1 cellular context compared by ENCODE assay signal in the genomic region with DNA sequence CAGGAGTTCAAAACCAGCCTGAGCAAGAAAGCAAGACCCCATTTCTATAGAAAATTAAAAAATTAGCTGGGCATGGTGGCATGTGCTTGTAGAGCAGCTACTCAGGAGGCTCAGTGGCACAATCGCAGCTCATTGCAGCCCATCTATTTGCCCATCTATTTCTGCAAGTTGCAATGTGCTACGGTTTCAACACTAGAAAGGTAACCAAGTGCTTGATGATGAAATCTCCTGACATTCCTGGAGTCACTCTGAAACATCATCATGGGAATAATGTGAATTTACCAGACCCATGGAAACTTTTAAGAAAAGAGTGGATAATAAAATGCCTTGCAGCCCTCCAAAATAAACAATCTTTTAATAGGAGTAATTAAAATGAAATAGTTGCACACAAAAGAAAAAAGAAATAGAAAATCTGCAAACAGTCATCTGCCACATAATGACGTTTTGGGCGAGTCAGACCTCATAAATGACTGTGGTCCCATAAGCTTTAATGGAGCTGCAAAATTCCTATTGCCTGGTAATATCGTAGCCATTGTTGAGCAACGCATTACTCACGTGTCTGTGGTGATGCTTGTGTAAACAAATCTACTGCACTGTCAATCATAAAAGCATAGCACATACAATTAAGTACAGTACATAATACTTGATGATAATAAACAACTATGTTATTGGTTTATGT.
TF ChIP-seq lines count a peak whose summit lies in the region.

No MANE protein-coding gene starts in this region.

TF ChIP-seq in K562, 482 proteins besides CTCF, POLR2A, EP300 and RAD21 (continued from another document and continues in another):
- TF ChIP-seq ARID3A (IDR thresholded peaks at IDR 0.05; ENCODE audit: borderline replicate concordance, low read depth, low read length) = no peak
- TF ChIP-seq SFPQ (IDR thresholded peaks at IDR 0.05; ENCODE audit: low read depth, low read length) = no peak
- TF ChIP-seq PHB (CRISPR knock-in tag; IDR thresholded peaks at IDR 0.05) = no peak
- TF ChIP-seq, protein P1, sequence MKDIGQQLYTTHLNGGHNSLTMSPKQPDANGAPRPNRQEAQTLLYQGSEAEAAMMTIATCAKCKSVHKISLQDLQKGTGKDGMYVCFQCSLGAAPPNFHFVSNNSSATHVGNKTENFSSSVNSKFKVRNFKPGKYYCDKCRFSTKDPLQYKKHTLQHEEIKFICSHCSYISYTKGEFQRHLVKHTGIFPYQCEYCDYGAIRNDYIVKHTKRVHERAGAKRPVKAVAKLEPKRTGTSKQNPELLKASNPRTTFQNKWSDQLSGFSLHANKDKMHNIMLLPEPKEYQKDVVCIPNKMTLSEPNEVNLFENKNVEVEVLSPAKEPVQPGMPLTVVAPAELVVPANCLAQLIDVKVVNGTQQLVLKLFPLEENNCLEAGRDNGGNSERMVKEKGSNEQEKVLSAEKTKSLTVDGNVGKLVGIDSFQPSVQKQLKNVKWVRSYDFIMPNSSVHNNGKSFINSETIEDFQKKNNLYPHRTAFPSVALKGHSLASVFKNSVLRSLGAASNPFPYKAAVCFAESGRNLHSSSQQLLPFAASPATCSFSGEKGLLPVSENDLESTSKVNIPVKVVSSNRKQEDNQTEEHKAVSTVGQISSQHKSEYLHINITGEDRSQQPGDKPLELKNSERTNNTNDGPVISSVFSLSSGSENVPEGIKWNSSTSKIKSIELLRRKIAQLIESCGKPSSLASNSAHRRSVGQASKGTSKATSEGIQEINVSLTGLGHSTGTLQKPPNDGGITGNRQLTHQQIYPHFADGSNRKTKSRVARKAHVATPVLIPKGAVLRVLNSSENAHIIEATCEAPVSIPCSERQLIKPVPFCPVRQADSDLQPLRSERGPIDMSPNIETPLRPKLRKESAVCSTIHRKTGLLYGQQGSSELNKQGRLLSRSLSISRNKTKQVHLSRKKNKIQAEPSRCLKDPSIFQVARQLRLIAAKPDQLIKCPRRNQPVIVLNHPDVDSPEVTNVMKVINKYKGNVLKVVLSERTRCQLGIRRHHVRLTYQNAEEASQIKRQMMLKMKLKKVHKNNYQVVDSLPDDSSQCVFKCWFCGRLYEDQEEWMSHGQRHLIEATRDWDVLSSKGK (CRISPR knock-in tag; IDR thresholded peaks at IDR 0.05) = no peak
- TF ChIP-seq SREBF1 (IDR thresholded peaks at IDR 0.05; ENCODE audit: borderline replicate concordance, low read depth, low read length) = no peak
- TF ChIP-seq ZNF75A (CRISPR knock-in tag; IDR thresholded peaks at IDR 0.05) = no peak
- TF ChIP-seq CXXC5 (CRISPR knock-in tag; IDR thresholded peaks at IDR 0.05) = peak; percentile 31; the same call in 1 of the 2 replicates
- TF ChIP-seq, protein P2, sequence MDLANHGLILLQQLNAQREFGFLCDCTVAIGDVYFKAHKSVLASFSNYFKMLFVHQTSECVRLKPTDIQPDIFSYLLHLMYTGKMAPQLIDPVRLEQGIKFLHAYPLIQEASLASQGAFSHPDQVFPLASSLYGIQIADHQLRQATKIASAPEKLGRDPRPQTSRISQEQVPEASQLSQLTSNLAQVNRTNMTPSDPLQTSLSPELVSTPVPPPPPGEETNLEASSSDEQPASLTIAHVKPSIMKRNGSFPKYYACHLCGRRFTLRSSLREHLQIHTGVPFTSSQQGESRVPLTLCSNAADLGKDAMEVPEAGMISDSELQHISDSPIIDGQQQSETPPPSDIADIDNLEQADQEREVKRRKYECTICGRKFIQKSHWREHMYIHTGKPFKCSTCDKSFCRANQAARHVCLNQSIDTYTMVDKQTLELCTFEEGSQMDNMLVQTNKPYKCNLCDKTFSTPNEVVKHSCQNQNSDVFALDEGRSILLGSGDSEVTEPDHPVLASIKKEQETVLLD (IDR thresholded peaks at IDR 0.05) = no peak
- no peak for TF ChIP-seq MNT (conservative IDR thresholded peaks at IDR 0.05)
- no peak for TF ChIP-seq MIER1 (IDR thresholded peaks at IDR 0.05; ENCODE audit: low read depth)
- TF ChIP-seq, protein P3, sequence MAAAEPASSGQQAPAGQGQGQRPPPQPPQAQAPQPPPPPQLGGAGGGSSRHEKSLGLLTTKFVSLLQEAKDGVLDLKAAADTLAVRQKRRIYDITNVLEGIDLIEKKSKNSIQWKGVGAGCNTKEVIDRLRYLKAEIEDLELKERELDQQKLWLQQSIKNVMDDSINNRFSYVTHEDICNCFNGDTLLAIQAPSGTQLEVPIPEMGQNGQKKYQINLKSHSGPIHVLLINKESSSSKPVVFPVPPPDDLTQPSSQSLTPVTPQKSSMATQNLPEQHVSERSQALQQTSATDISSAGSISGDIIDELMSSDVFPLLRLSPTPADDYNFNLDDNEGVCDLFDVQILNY (CRISPR knock-in tag; IDR thresholded peaks at IDR 0.05) = no peak
- TF ChIP-seq ZNF12 (CRISPR knock-in tag; IDR thresholded peaks at IDR 0.05) = no peak
- no peak for TF ChIP-seq CREB1 (IDR thresholded peaks at IDR 0.05)
- TF ChIP-seq CREB1 (CRISPR knock-in tag; IDR thresholded peaks at IDR 0.05) = no peak
- TF ChIP-seq TAF9B (IDR thresholded peaks at IDR 0.05; ENCODE audit: partially characterized antibody) = no peak
- TF ChIP-seq ZNF41 (CRISPR knock-in tag; conservative IDR thresholded peaks at IDR 0.05) = no peak
- TF ChIP-seq ZNF512 (tag; IDR thresholded peaks at IDR 0.05) = no peak
- TF ChIP-seq CCNT2 (IDR thresholded peaks at IDR 0.05; ENCODE audit: borderline replicate concordance, extremely low read depth, insufficient read length, low read depth, low read length) = no peak
- peak; percentile 44; the same call in 1 of the 2 replicates for TF ChIP-seq SOX6 (IDR thresholded peaks at IDR 0.05)
- TF ChIP-seq, protein P4, sequence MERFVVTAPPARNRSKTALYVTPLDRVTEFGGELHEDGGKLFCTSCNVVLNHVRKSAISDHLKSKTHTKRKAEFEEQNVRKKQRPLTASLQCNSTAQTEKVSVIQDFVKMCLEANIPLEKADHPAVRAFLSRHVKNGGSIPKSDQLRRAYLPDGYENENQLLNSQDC (CRISPR knock-in tag; IDR thresholded peaks at IDR 0.05) = no peak
- TF ChIP-seq PHTF2 (CRISPR knock-in tag; IDR thresholded peaks at IDR 0.05) = no peak
- no peak for TF ChIP-seq ZNF165 (CRISPR knock-in tag; IDR thresholded peaks at IDR 0.05; ENCODE audit: borderline replicate concordance)
- TF ChIP-seq, protein P5, sequence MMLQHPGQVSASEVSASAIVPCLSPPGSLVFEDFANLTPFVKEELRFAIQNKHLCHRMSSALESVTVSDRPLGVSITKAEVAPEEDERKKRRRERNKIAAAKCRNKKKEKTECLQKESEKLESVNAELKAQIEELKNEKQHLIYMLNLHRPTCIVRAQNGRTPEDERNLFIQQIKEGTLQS (IDR thresholded peaks at IDR 0.05) = peak; percentile 87
- TF ChIP-seq, protein P5 (CRISPR knock-in tag; conservative IDR thresholded peaks at IDR 0.05) = no peak
- TF ChIP-seq SNIP1 (IDR thresholded peaks at IDR 0.05; ENCODE audit: low read depth) = no peak
- TF ChIP-seq MEF2D (tag; conservative IDR thresholded peaks at IDR 0.05; ENCODE audit: low read depth) = no peak
- TF ChIP-seq TFE3 (CRISPR knock-in tag; IDR thresholded peaks at IDR 0.05) = no peak
- no peak for TF ChIP-seq SNAPC5 (CRISPR knock-in tag; IDR thresholded peaks at IDR 0.05)
- TF ChIP-seq, protein P6, sequence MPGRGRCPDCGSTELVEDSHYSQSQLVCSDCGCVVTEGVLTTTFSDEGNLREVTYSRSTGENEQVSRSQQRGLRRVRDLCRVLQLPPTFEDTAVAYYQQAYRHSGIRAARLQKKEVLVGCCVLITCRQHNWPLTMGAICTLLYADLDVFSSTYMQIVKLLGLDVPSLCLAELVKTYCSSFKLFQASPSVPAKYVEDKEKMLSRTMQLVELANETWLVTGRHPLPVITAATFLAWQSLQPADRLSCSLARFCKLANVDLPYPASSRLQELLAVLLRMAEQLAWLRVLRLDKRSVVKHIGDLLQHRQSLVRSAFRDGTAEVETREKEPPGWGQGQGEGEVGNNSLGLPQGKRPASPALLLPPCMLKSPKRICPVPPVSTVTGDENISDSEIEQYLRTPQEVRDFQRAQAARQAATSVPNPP (IDR thresholded peaks at IDR 0.05; ENCODE audit: borderline replicate concordance, insufficient read depth, insufficient read length) = no peak
- TF ChIP-seq ZFP91 (CRISPR knock-in tag; IDR thresholded peaks at IDR 0.05) = no peak
- no peak for TF ChIP-seq CC2D1A (IDR thresholded peaks at IDR 0.05)
- TF ChIP-seq JUND (IDR thresholded peaks at IDR 0.05; ENCODE audit: borderline replicate concordance, low read depth, low read length) = 0 out of 2 replicates have a peak, but pooled peaks have one; percentile 21
- TF ChIP-seq JUND (tag; IDR thresholded peaks at IDR 0.05; ENCODE audit: borderline replicate concordance, low read depth, low read length) = no peak
- TF ChIP-seq BCOR (IDR thresholded peaks at IDR 0.05) = no peak
- TF ChIP-seq ZNF324 (CRISPR knock-in tag; IDR thresholded peaks at IDR 0.05) = no peak
